In genomic region chr11:14336507-14337503, GRCh38 we compare ENCODE assay signal across 1 cellular context.
TF ChIP-seq lines count a peak whose summit lies in the region.

No MANE protein-coding gene starts in this region.

TF ChIP-seq in K562, 482 proteins besides CTCF, POLR2A, EP300 and RAD21 (continued from another document and continues in another):
- no peak for TF ChIP-seq MIER1 (IDR thresholded peaks at IDR 0.05; ENCODE audit: low read depth)
- TF ChIP-seq ZNF165 (CRISPR knock-in tag; IDR thresholded peaks at IDR 0.05; ENCODE audit: borderline replicate concordance), result no peak
- no peak for TF ChIP-seq PHB (CRISPR knock-in tag; IDR thresholded peaks at IDR 0.05)
- no peak for TF ChIP-seq ZZZ3 (IDR thresholded peaks at IDR 0.05)
- TF ChIP-seq CBX3 (IDR thresholded peaks at IDR 0.05; ENCODE audit: borderline replicate concordance in 1 of 2, low read length in 2 of 2), result peak in 1 of 2 experiments; percentile 96; a peak in 2 of 3 replicates
- no peak for TF ChIP-seq DACH1 (IDR thresholded peaks at IDR 0.05; ENCODE audit: partially characterized antibody)
- no peak for TF ChIP-seq ERF (CRISPR knock-in tag; IDR thresholded peaks at IDR 0.05)
- no peak for TF ChIP-seq RBM22 (IDR thresholded peaks at IDR 0.05; ENCODE audit: low read depth, low read length, poor library complexity, severe bottlenecking)
- TF ChIP-seq CHD4 (IDR thresholded peaks at IDR 0.05; ENCODE audit: insufficient read depth, insufficient replicate concordance, low read depth, low read length, poor library complexity, severe bottlenecking), result no peak
- TF ChIP-seq MITF (IDR thresholded peaks at IDR 0.05), result no peak
- TF ChIP-seq NELFE (IDR thresholded peaks at IDR 0.05; ENCODE audit: insufficient read depth, insufficient read length), result no peak
- 0 out of 2 replicates have a peak, but pooled peaks have one; percentile 67 for TF ChIP-seq XRCC3 (IDR thresholded peaks at IDR 0.05)
- peak; percentile 66 for TF ChIP-seq SMARCE1 (IDR thresholded peaks at IDR 0.05)
- TF ChIP-seq XRCC5 (IDR thresholded peaks at IDR 0.05; ENCODE audit: low read depth, low read length), result no peak
- no peak for TF ChIP-seq ETV1 (tag; conservative IDR thresholded peaks at IDR 0.05; ENCODE audit: low read depth)
- TF ChIP-seq SNIP1 (IDR thresholded peaks at IDR 0.05; ENCODE audit: low read depth), result no peak
- no peak for TF ChIP-seq SRSF3 (IDR thresholded peaks at IDR 0.05; ENCODE audit: insufficient read depth, low read length)
- TF ChIP-seq NFIC (IDR thresholded peaks at IDR 0.05), result 0 out of 2 replicates have a peak, but pooled peaks have one; percentile 24
- no peak for TF ChIP-seq AFF4 (CRISPR knock-in tag; IDR thresholded peaks at IDR 0.05)
- no peak for TF ChIP-seq THAP7 (CRISPR knock-in tag; IDR thresholded peaks at IDR 0.05)
- TF ChIP-seq RCOR1 (IDR thresholded peaks at IDR 0.05; ENCODE audit: borderline replicate concordance in 1 of 2, low read depth in 2 of 2, low read length in 2 of 2), result no peak
- TF ChIP-seq FOXP4 (CRISPR knock-in tag; IDR thresholded peaks at IDR 0.05; ENCODE audit: borderline replicate concordance), result no peak
- no peak for TF ChIP-seq ZNF41 (CRISPR knock-in tag; conservative IDR thresholded peaks at IDR 0.05)
- no peak for TF ChIP-seq ZNF263 (CRISPR knock-in tag; IDR thresholded peaks at IDR 0.05; ENCODE audit: borderline replicate concordance)
- TF ChIP-seq OTX1 (CRISPR knock-in tag; IDR thresholded peaks at IDR 0.05), result no peak
- no peak for TF ChIP-seq ZNF764 (CRISPR knock-in tag; IDR thresholded peaks at IDR 0.05; ENCODE audit: low read depth)
- TF ChIP-seq ZNF445 (CRISPR knock-in tag; IDR thresholded peaks at IDR 0.05; ENCODE audit: low read depth), result peak; percentile 80; the same call in 1 of the 2 replicates
- no peak for TF ChIP-seq ZNF212 (CRISPR knock-in tag; IDR thresholded peaks at IDR 0.05)
- no peak for TF ChIP-seq LEF1 (IDR thresholded peaks at IDR 0.05)
- TF ChIP-seq, protein P1, sequence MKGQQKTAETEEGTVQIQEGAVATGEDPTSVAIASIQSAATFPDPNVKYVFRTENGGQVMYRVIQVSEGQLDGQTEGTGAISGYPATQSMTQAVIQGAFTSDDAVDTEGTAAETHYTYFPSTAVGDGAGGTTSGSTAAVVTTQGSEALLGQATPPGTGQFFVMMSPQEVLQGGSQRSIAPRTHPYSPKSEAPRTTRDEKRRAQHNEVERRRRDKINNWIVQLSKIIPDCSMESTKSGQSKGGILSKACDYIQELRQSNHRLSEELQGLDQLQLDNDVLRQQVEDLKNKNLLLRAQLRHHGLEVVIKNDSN (CRISPR knock-in tag; IDR thresholded peaks at IDR 0.05), result no peak
- TF ChIP-seq LARP7 (IDR thresholded peaks at IDR 0.05), result no peak
- peak; percentile 22 to 46; a peak in 1 of 4 replicates for TF ChIP-seq KDM1A (IDR thresholded peaks at IDR 0.05)
- TF ChIP-seq ZNF282 (CRISPR knock-in tag; IDR thresholded peaks at IDR 0.05), result no peak
- TF ChIP-seq CC2D1A (IDR thresholded peaks at IDR 0.05), result peak; percentile 48; the same call in 1 of the 2 replicates
- no peak for TF ChIP-seq ZNF436 (CRISPR knock-in tag; IDR thresholded peaks at IDR 0.05)
- TF ChIP-seq PKNOX1 (IDR thresholded peaks at IDR 0.05), result peak; percentile 82
- no peak for TF ChIP-seq BHLHE40 (IDR thresholded peaks at IDR 0.05; ENCODE audit: low read length)
- TF ChIP-seq YY1 (IDR thresholded peaks at IDR 0.05; ENCODE audit: borderline replicate concordance in 1 of 3, control insufficient read depth in 1 of 3, extremely low read depth in 1 of 3, insufficient read depth in 3 of 3, insufficient read length in 1 of 3, insufficient replicate concordance in 2 of 3, low read depth in 1 of 3, low read length in 2 of 3), result no peak
- TF ChIP-seq MAFK (IDR thresholded peaks at IDR 0.05; ENCODE audit: low read length), result 0 out of 2 replicates have a peak, but pooled peaks have one; percentile 16
- no peak for TF ChIP-seq ZNF143 (CRISPR knock-in tag; IDR thresholded peaks at IDR 0.05)
- TF ChIP-seq ARID1B (IDR thresholded peaks at IDR 0.05), result peak; percentile 82
- TF ChIP-seq ZNF444 (CRISPR knock-in tag; IDR thresholded peaks at IDR 0.05), result no peak
- TF ChIP-seq SMARCC2 (IDR thresholded peaks at IDR 0.05; ENCODE audit: low read depth), result peak; percentile 71; the same call in 1 of the 2 replicates
- TF ChIP-seq NR3C1 (CRISPR knock-in tag; IDR thresholded peaks at IDR 0.05), result no peak
- peak; percentile 62 for TF ChIP-seq FOXM1 (IDR thresholded peaks at IDR 0.05; ENCODE audit: low read depth)
- TF ChIP-seq FOXM1 (CRISPR knock-in tag; IDR thresholded peaks at IDR 0.05; ENCODE audit: low read depth), result no peak
- TF ChIP-seq ZNF408 (CRISPR knock-in tag; IDR thresholded peaks at IDR 0.05; ENCODE audit: low read depth), result no peak
- no peak for TF ChIP-seq HSF4 (CRISPR knock-in tag; IDR thresholded peaks at IDR 0.05; ENCODE audit: borderline replicate concordance)
- TF ChIP-seq PTBP1 (IDR thresholded peaks at IDR 0.05; ENCODE audit: low read depth, low read length), result no peak
- TF ChIP-seq SAFB (IDR thresholded peaks at IDR 0.05; ENCODE audit: borderline replicate concordance, low read depth, low read length), result no peak
- TF ChIP-seq, protein P2, sequence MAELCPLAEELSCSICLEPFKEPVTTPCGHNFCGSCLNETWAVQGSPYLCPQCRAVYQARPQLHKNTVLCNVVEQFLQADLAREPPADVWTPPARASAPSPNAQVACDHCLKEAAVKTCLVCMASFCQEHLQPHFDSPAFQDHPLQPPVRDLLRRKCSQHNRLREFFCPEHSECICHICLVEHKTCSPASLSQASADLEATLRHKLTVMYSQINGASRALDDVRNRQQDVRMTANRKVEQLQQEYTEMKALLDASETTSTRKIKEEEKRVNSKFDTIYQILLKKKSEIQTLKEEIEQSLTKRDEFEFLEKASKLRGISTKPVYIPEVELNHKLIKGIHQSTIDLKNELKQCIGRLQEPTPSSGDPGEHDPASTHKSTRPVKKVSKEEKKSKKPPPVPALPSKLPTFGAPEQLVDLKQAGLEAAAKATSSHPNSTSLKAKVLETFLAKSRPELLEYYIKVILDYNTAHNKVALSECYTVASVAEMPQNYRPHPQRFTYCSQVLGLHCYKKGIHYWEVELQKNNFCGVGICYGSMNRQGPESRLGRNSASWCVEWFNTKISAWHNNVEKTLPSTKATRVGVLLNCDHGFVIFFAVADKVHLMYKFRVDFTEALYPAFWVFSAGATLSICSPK (IDR thresholded peaks at IDR 0.05; ENCODE audit: borderline replicate concordance), result no peak
- no peak for TF ChIP-seq XRCC4 (IDR thresholded peaks at IDR 0.05; ENCODE audit: extremely low read depth, insufficient read depth, insufficient read length)
- TF ChIP-seq TRIM28 (IDR thresholded peaks at IDR 0.05), result peak; percentile 96
- TF ChIP-seq, protein P3, sequence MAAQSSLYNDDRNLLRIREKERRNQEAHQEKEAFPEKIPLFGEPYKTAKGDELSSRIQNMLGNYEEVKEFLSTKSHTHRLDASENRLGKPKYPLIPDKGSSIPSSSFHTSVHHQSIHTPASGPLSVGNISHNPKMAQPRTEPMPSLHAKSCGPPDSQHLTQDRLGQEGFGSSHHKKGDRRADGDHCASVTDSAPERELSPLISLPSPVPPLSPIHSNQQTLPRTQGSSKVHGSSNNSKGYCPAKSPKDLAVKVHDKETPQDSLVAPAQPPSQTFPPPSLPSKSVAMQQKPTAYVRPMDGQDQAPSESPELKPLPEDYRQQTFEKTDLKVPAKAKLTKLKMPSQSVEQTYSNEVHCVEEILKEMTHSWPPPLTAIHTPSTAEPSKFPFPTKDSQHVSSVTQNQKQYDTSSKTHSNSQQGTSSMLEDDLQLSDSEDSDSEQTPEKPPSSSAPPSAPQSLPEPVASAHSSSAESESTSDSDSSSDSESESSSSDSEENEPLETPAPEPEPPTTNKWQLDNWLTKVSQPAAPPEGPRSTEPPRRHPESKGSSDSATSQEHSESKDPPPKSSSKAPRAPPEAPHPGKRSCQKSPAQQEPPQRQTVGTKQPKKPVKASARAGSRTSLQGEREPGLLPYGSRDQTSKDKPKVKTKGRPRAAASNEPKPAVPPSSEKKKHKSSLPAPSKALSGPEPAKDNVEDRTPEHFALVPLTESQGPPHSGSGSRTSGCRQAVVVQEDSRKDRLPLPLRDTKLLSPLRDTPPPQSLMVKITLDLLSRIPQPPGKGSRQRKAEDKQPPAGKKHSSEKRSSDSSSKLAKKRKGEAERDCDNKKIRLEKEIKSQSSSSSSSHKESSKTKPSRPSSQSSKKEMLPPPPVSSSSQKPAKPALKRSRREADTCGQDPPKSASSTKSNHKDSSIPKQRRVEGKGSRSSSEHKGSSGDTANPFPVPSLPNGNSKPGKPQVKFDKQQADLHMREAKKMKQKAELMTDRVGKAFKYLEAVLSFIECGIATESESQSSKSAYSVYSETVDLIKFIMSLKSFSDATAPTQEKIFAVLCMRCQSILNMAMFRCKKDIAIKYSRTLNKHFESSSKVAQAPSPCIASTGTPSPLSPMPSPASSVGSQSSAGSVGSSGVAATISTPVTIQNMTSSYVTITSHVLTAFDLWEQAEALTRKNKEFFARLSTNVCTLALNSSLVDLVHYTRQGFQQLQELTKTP (IDR thresholded peaks at IDR 0.05; ENCODE audit: low read depth in 1 of 2, partially characterized antibody in 2 of 2), result peak in 1 of 2 experiments; percentile 38
- TF ChIP-seq ZBTB17 (CRISPR knock-in tag; IDR thresholded peaks at IDR 0.05), result no peak
- peak; percentile 84; the same call in 1 of the 2 replicates for TF ChIP-seq JUN (IDR thresholded peaks at IDR 0.05; ENCODE audit: borderline replicate concordance, low read depth, low read length)
- TF ChIP-seq JUN (CRISPR knock-in tag; IDR thresholded peaks at IDR 0.05; ENCODE audit: borderline replicate concordance), result no peak
- peak; percentile 78 for TF ChIP-seq JUND (IDR thresholded peaks at IDR 0.05; ENCODE audit: borderline replicate concordance, low read depth, low read length)
- peak; percentile 84; the same call in 2 of the 3 replicates for TF ChIP-seq JUND (tag; IDR thresholded peaks at IDR 0.05; ENCODE audit: borderline replicate concordance, low read depth, low read length)
- no peak for TF ChIP-seq ZNF146 (CRISPR knock-in tag; IDR thresholded peaks at IDR 0.05; ENCODE audit: unreplicated experiment)
- no peak for TF ChIP-seq ZKSCAN3 (CRISPR knock-in tag; IDR thresholded peaks at IDR 0.05)
